In the genomic region with DNA sequence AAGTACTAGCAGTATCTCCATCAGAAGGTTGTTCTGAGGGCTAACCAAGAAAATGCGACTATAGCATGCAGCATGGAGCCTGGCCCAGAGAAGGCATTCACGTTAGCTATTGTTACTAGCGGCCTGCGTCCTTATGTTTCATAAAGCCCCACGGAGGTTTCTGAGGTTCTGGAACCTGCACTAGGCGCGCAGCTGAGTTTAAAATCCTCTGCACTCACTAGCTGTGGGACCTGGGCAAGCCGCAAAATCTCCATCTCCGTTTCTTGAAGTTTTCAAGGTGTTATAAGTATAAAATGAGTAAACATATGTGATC, we compare ENCODE assay signal across 8 cellular contexts. TPM values are rescaled to one million over a fixed set of nuclear protein-coding genes. Genes with fewer than 3 reads are reported as not detected.
DNase-seq lines count a peak whose midpoint lies in the region; ATAC-seq and TF ChIP-seq lines count a peak whose summit lies in the region.

No MANE protein-coding gene starts in this region.

- no peak for TF ChIP-seq CTCF in fibroblast of the aortic adventitia (IDR thresholded peaks at IDR 0.05; ENCODE audit: insufficient read depth, low read length)
- TF ChIP-seq CTCF in progenitor cell of endocrine pancreas (IDR thresholded peaks at IDR 0.05; ENCODE audit: unreplicated experiment), result no peak

- H3K4me1 Mint-ChIP-seq in T-helper 2 cell treated with Interferon-gamma antibody and Interleukin-4, amounts not matched to agents 5 μg/mL and 100 μg/mL, for 36 hours (ENCODE audit: low read depth), result peaks cover 33% of the 10 kb centered on the region
- H3K4me1 Mint-ChIP-seq in progenitor cell of endocrine pancreas (ENCODE audit: low read depth), result peaks cover 27% of the 10 kb centered on the region

- peak; percentile 3 for DNase-seq in activated T-cell treated with anti-CD3 and anti-CD28 coated beads for 1 hour (ENCODE audit: low read depth)
- no peak for DNase-seq in activated T-cell treated with anti-CD3 and anti-CD28 coated beads, Interleukin-2, amount 50 U/mL, for 1 hour
- peak; percentile 10 for DNase-seq in T-helper 2 cell treated with Interferon-gamma antibody and Interleukin-4, amounts not matched to agents 5 μg/mL and 100 μg/mL, for 36 hours (ENCODE audit: low spot score)
- DNase-seq in fibroblast of the aortic adventitia (ENCODE audit: low read depth), result no peak
- DNase-seq in progenitor cell of endocrine pancreas (ENCODE audit: low spot score, unreplicated experiment), result no peak
- no peak for DNase-seq in NOMO-1 treated with dmso at 0.1 percent for 144 hours (lab: John Stamatoyannopoulos, UW; ENCODE audit: unreplicated experiment)

- H3K36me3 Mint-ChIP-seq in T-helper 2 cell treated with Interferon-gamma antibody and Interleukin-4, amounts not matched to agents 5 μg/mL and 100 μg/mL, for 36 hours (ENCODE audit: low read depth), result peaks cover 12% of the 10 kb centered on the region
- H3K36me3 Mint-ChIP-seq in progenitor cell of endocrine pancreas (ENCODE audit: insufficient read depth), result peaks cover 3% of the 10 kb centered on the region

- peaks cover 19% of the 10 kb centered on the region for H3K27me3 Mint-ChIP-seq in T-helper 2 cell treated with Interferon-gamma antibody and Interleukin-4, amounts not matched to agents 5 μg/mL and 100 μg/mL, for 36 hours (ENCODE audit: low read depth)
- H3K27me3 Mint-ChIP-seq in progenitor cell of endocrine pancreas, result peaks cover 5% of the 10 kb centered on the region

- peak overlapping the region; percentile 94 for H3K4me3 Mint-ChIP-seq in T-helper 2 cell treated with Interferon-gamma antibody and Interleukin-4, amounts not matched to agents 5 μg/mL and 100 μg/mL, for 36 hours
- peak overlapping the region; percentile 94 for H3K4me3 Mint-ChIP-seq in progenitor cell of endocrine pancreas (ENCODE audit: low read depth)

- H3K27ac Mint-ChIP-seq in T-helper 2 cell treated with Interferon-gamma antibody and Interleukin-4, amounts not matched to agents 5 μg/mL and 100 μg/mL, for 36 hours, result peak overlapping the region; percentile 46
- H3K27ac Mint-ChIP-seq in progenitor cell of endocrine pancreas, result peak overlapping the region; percentile 80

- H3K9me3 Mint-ChIP-seq in T-helper 2 cell treated with Interferon-gamma antibody and Interleukin-4, amounts not matched to agents 5 μg/mL and 100 μg/mL, for 36 hours, result no peaks in the 10 kb centered on the region
- no peaks in the 10 kb centered on the region for H3K9me3 Mint-ChIP-seq in progenitor cell of endocrine pancreas (ENCODE audit: low read depth)

- H3K4me3 ChIP-seq in fibroblast of the aortic adventitia (ENCODE audit: low read depth, low read length), result peak overlapping the region; percentile 96

- no peak for ATAC-seq in GM18502 (IDR thresholded peaks at IDR 0.05; ENCODE audit: poor library complexity, unreplicated experiment)
- ATAC-seq in HG02852 (IDR thresholded peaks at IDR 0.05; ENCODE audit: unreplicated experiment), result no peak

RNA-seq across cellular contexts. Expression of a gene that starts 0.7 kb away (rescaled TPM):
- total RNA-seq in fibroblast of the aortic adventitia (ENCODE audit: low replicate concordance) (32.1 and 74.3 TPM in 2 replicates), progenitor cell of endocrine pancreas (48.9 and 49.7 TPM in 2 replicates)

Comparison
In these comparisons a context has a peak if more than half of its experiments do, and no peak if none do; other contexts are left out.
1. DNase-seq: peak in activated T-cell treated with anti-CD3 and anti-CD28 coated beads for 1 hour (single experiment) and T-helper 2 cell treated with Interferon-gamma antibody and Interleukin-4, amounts not matched to agents 5 μg/mL and 100 μg/mL, for 36 hours (single experiment); none in activated T-cell treated with anti-CD3 and anti-CD28 coated beads, Interleukin-2, amount 50 U/mL, for 1 hour (single experiment), fibroblast of the aortic adventitia (single experiment), progenitor cell of endocrine pancreas (single experiment) and NOMO-1 treated with dmso at 0.1 percent for 144 hours (single experiment).